In the genomic region with DNA sequence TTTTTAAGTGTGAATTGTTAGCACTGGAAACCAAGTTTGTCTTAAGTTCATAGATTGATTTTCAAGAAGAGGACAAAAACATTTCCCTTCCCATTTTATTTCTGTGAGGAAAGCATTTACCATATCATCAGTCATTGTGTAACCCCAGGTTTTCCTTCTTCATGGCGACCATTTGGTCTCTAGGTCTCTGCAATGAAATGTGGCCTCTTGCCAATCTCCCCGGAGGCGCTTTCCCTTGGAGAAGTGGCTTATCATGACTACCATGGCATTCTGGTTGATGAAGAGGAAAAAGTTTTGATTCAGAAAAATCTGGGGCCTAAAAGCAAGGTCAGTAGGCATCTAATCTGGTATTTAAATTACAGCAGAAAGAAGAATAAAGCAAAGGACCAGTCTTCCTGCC, we compare ENCODE assay signal across 11 cellular contexts.
"Had no signal": no experiment of that assay in that cellular context is flagged by ENCODE, and none has a peak within 500 bp of the region (broad histone marks: within the 10 kb centered on the region; RNA-seq: fewer than 3 reads in every experiment).

No MANE protein-coding gene starts in this region.

- DNase-seq: activated CD8-positive, alpha-beta memory T cell treated with anti-CD3 and anti-CD28 coated beads, Interleukin-2, amount 10 ng/mL, durations not matched to agents 7 days and 5 days; activated naive CD4-positive, alpha-beta T cell treated with Interleukin-2 at 50 U/mL for 16 hours; endodermal cell; mucosa of descending colon; nephron progenitor cell; stimulated activated CD4-positive, alpha-beta T cell treated with anti-CD3 and anti-CD28 coated beads, Interleukin-2, amount 100 ng/mL, for 48 hours; T-helper 2 cell; upper lobe of right lung had no signal

- H3K27me3 ChIP-seq: upper lobe of right lung had no signal

- H3K4me1 Mint-ChIP-seq: activated CD8-positive, alpha-beta memory T cell treated with anti-CD3 and anti-CD28 coated beads, Interleukin-2, amount 10 ng/mL, durations not matched to agents 7 days and 5 days; nephron progenitor cell had no signal

- H3K27ac Mint-ChIP-seq: activated CD8-positive, alpha-beta memory T cell treated with anti-CD3 and anti-CD28 coated beads, Interleukin-2, amount 10 ng/mL, durations not matched to agents 7 days and 5 days; endodermal cell; stimulated activated naive CD8-positive, alpha-beta T cell treated with anti-CD3 and anti-CD28 coated beads, Interleukin-15, Interleukin-2, amounts not matched to agents 100 ng/mL and 50 ng/mL, for 24 hours had no signal

- H3K4me1 ChIP-seq: upper lobe of right lung had no signal

- ATAC-seq: activated CD8-positive, alpha-beta memory T cell treated with anti-CD3 and anti-CD28 coated beads, Interleukin-2, amount 10 ng/mL, durations not matched to agents 7 days and 5 days; esophagus mucosa; left lobe of liver; mucosa of descending colon; upper lobe of right lung had no signal

- H3K4me3 Mint-ChIP-seq: activated CD8-positive, alpha-beta memory T cell treated with anti-CD3 and anti-CD28 coated beads, Interleukin-2, amount 10 ng/mL, durations not matched to agents 7 days and 5 days; endodermal cell; nephron progenitor cell; stimulated activated naive CD8-positive, alpha-beta T cell treated with anti-CD3 and anti-CD28 coated beads, Interleukin-15, Interleukin-2, amounts not matched to agents 100 ng/mL and 50 ng/mL, for 24 hours had no signal

- H3K9me3 Mint-ChIP-seq: endodermal cell; nephron progenitor cell; stimulated activated naive CD8-positive, alpha-beta T cell treated with anti-CD3 and anti-CD28 coated beads, Interleukin-15, Interleukin-2, amounts not matched to agents 100 ng/mL and 50 ng/mL, for 24 hours had no signal

- H3K27ac ChIP-seq: upper lobe of right lung had no signal

- H3K27me3 Mint-ChIP-seq: activated CD8-positive, alpha-beta memory T cell treated with anti-CD3 and anti-CD28 coated beads, Interleukin-2, amount 10 ng/mL, durations not matched to agents 7 days and 5 days; stimulated activated naive CD8-positive, alpha-beta T cell treated with anti-CD3 and anti-CD28 coated beads, Interleukin-15, Interleukin-2, amounts not matched to agents 100 ng/mL and 50 ng/mL, for 24 hours had no signal

- H3K9me3 ChIP-seq: mucosa of descending colon, upper lobe of right lung had no signal

- H3K4me3 ChIP-seq: mucosa of descending colon, upper lobe of right lung had no signal
